Comparison of ENCODE assay signal across 18 cellular contexts in genomic region chr7:33276729-33277128, GRCh38.
"Had no signal": no experiment of that assay in that cellular context is flagged by ENCODE, and none has a peak within 500 bp of the region (broad histone marks: within the 10 kb centered on the region; RNA-seq: fewer than 3 reads in every experiment).

No MANE protein-coding gene starts in this region.

- H2AFZ ChIP-seq: PC-9 had no signal

- H3K27ac ChIP-seq: PC-9, Peyer's patch, SJSA1, SK-N-MC had no signal

- ATAC-seq: Right ventricle myocardium inferior had no signal

- H3K4me1 ChIP-seq: Peyer's patch, SJSA1 had no signal

- H3K9me3 ChIP-seq: SJSA1 had no signal

- H3K36me3 ChIP-seq: Peyer's patch, SJSA1 had no signal

- H3K4me3 ChIP-seq: PC-9, Peyer's patch, SJSA1, SK-N-MC had no signal

- H3K27me3 ChIP-seq: Peyer's patch, SJSA1 had no signal

- DNase-seq: Kasumi-1, MV-4-11, NCI-H1048, NCI-H1105 treated with DMSO at 0.1 percent for 48 hours, NCI-H1436, NCI-H187 treated with DMSO at 0.1 percent for 48 hours, NCI-H2029 treated with DMSO at 0.1 percent for 48 hours, NCI-H2107, NCI-H2227 treated with DMSO at 0.1 percent for 48 hours, NCI-H524, NCI-H526 treated with DMSO at 0.1 percent for 48 hours, NCI-H748 treated with DMSO at 0.1 percent for 48 hours, PC-9, Peyer's patch, SIG-M5 had no signal

- H3K4me2 ChIP-seq: PC-9 had no signal
